Comparison of ENCODE assay signal across 10 cellular contexts in the genomic region with DNA sequence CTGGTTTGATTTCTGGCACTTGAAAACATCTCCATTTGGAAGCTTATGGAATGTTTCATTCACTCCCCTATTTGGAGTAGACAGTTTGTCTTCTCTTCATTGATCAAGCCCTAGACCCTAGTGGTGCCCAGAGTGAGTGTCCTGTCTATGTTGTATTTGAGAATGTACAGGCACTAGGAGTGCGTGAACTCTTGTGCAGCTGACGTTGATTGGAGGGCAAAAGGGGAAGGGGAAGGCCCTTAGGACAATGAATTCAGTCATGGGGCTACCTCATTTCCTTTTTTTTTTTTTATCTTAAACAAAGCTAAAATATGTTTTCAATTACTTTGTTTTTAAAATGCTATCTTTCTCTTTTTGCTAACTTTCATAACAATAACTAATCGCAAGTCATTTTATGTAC.
DNase-seq lines count a peak whose midpoint lies in the region; ATAC-seq and TF ChIP-seq lines count a peak whose summit lies in the region.
"Had no signal": no experiment of that assay in that cellular context is flagged by ENCODE, and none has a peak within 500 bp of the region (broad histone marks: within the 10 kb centered on the region; RNA-seq: fewer than 3 reads in every experiment).

No MANE protein-coding gene starts in this region.

- CTCF ChIA-PET in IMR-90 (lab: Yijun Ruan, JAX) = interaction anchor here (1.0 to 1.5 kb wide), 4 partner anchors 10 to 190 kb away, joined by 3 to 5 read pairs (median 4); no protein-coding TSS in a partner anchor

- H3K14ac ChIP-seq in IMR-90 (replicated peaks; ENCODE audit: low read depth, low read length) = peak overlapping the region; percentile 35

- no peak for ATAC-seq in CD4-positive, CD25-positive, alpha-beta regulatory T cell (ENCODE audit: low read depth in 2 of 2)
- no peak for ATAC-seq in IMR-90 (ENCODE audit: low read depth)
- ATAC-seq: left colon had no signal

- peak overlapping the region; percentile 52 for H2BK120ac ChIP-seq in IMR-90 (ENCODE audit: low read depth, low read length)

- H3K4me1 Mint-ChIP-seq in CD4-positive, CD25-positive, alpha-beta regulatory T cell = peaks cover 66 to 89% (median 78%) of the 10 kb centered on the region in 4 donors
- H3K4me1 Mint-ChIP-seq in activated naive CD8-positive, alpha-beta T cell treated with anti-CD3 and anti-CD28 coated beads for 36 hours = peaks cover 81% of the 10 kb centered on the region

- DNase-seq in CD4-positive, CD25-positive, alpha-beta regulatory T cell = no peak
- no peak for DNase-seq in IMR-90
- no peak for DNase-seq in activated naive CD8-positive, alpha-beta T cell treated with anti-CD3 and anti-CD28 coated beads for 36 hours
- DNase-seq in stimulated activated CD4-positive, alpha-beta T cell treated with anti-CD3 and anti-CD28 coated beads, Interleukin-15, amount 100 ng/mL, for 24 hours = no peak
- no peak for DNase-seq in AG08395 (ENCODE audit: low spot score)
- DNase-seq in AML-193 (lab: John Stamatoyannopoulos, UW) = no peak
- DNase-seq in NCI-H2107 (lab: John Stamatoyannopoulos, UW) = no peak
- DNase-seq: aorta, left colon had no signal

- POLR2A ChIA-PET in IMR-90 (lab: Charles Lee; ENCODE audit: unreplicated experiment) = no interaction called here

- H4K91ac ChIP-seq in IMR-90 (ENCODE audit: insufficient read depth, low read depth, low read length) = peak overlapping the region; percentile 65

- H3K9me1 ChIP-seq in IMR-90 (ENCODE audit: insufficient read depth, low read length) = peaks cover 9% of the 10 kb centered on the region; the same call in 1 of the 2 replicates

- WGBS in IMR-90 (ENCODE audit: extremely low coverage in 2 of 2, insufficient read length in 1 of 2), 2 experiments = no CpG with 5 or more reads among the region's 3 CpGs
- WGBS in mesodermal cell (ENCODE audit: insufficient coverage in 2 of 2), 2 experiments = no CpG with 5 or more reads among the region's 3 CpGs

- H2AK9ac ChIP-seq in IMR-90 (replicated peaks; ENCODE audit: low read depth, low read length, poor library complexity) = no peak overlapping the region

- H3K36me3 ChIP-seq in CD4-positive, CD25-positive, alpha-beta regulatory T cell (ENCODE audit: control insufficient read depth, insufficient read depth, low read length) = no peaks in the 10 kb centered on the region
- H3K36me3 ChIP-seq in IMR-90 (ENCODE audit: control insufficient read depth, insufficient read depth, low read length) = no peaks in the 10 kb centered on the region
- H3K36me3 ChIP-seq in mesodermal cell (ENCODE audit: control insufficient read depth, insufficient read depth, low read length) = no peaks in the 10 kb centered on the region

- H3K4me3 Mint-ChIP-seq in CD4-positive, CD25-positive, alpha-beta regulatory T cell = peak overlapping the region; percentile 3 to 71 (median 46)
- H3K4me3 Mint-ChIP-seq in activated naive CD8-positive, alpha-beta T cell treated with anti-CD3 and anti-CD28 coated beads for 36 hours = no peak overlapping the region

- H3K18ac ChIP-seq in IMR-90 (ENCODE audit: low read depth, low read length) = peak overlapping the region; percentile 91

- in situ Hi-C loops in IMR-90 (cut with MboI; ENCODE audit: low sequenced_read_pairs) = no loop called here

- no peaks in the 10 kb centered on the region for H3K27me3 Mint-ChIP-seq in CD4-positive, CD25-positive, alpha-beta regulatory T cell
- H3K27me3 Mint-ChIP-seq in activated naive CD8-positive, alpha-beta T cell treated with anti-CD3 and anti-CD28 coated beads for 36 hours = no peaks in the 10 kb centered on the region

- H3K36me3 Mint-ChIP-seq in CD4-positive, CD25-positive, alpha-beta regulatory T cell = peaks cover 9% of the 10 kb centered on the region
- peaks cover 10% of the 10 kb centered on the region for H3K36me3 Mint-ChIP-seq in activated naive CD8-positive, alpha-beta T cell treated with anti-CD3 and anti-CD28 coated beads for 36 hours

- peak overlapping the region; percentile 45; the same call in 1 of the 2 replicates for H2BK20ac ChIP-seq in IMR-90 (ENCODE audit: low read depth, low read length)

- H2AFZ ChIP-seq in IMR-90 (replicated peaks; ENCODE audit: low read length, poor library complexity) = no peak overlapping the region

- no TSS peak for BruUV-seq in IMR-90 (replicated peaks; lab: Mats Ljungman, UMichigan)

- dilution Hi-C loops in IMR-90 (cut with HindIII; ENCODE audit: low sequenced_read_pairs, unreplicated experiment) = no loop called here

- peak overlapping the region; percentile 85 to 92 (median 86) for H3K27ac Mint-ChIP-seq in CD4-positive, CD25-positive, alpha-beta regulatory T cell
- H3K27ac Mint-ChIP-seq in activated naive CD8-positive, alpha-beta T cell treated with anti-CD3 and anti-CD28 coated beads for 36 hours = peak overlapping the region; percentile 77

- H4K20me1 ChIP-seq in IMR-90 (ENCODE audit: insufficient read depth, low read length) = 0 out of 2 replicates have a peak, but pooled peaks cover 6% of the 10 kb centered on the region

- peaks cover 93% of the 10 kb centered on the region for H3K4me1 ChIP-seq in CD4-positive, CD25-positive, alpha-beta regulatory T cell (ENCODE audit: control insufficient read depth, insufficient read depth, low read length, poor library complexity, severe bottlenecking)
- peaks cover 17% of the 10 kb centered on the region for H3K4me1 ChIP-seq in IMR-90 (ENCODE audit: control insufficient read depth, insufficient read depth, low read length)
- H3K4me1 ChIP-seq in mesodermal cell (ENCODE audit: control insufficient read depth, insufficient read depth, low read length, poor library complexity, severe bottlenecking) = peaks cover 32% of the 10 kb centered on the region

- no peaks in the 10 kb centered on the region for H3K9me3 Mint-ChIP-seq in CD4-positive, CD25-positive, alpha-beta regulatory T cell
- H3K9me3 Mint-ChIP-seq in activated naive CD8-positive, alpha-beta T cell treated with anti-CD3 and anti-CD28 coated beads for 36 hours = no peaks in the 10 kb centered on the region

- no peak for TF ChIP-seq RAD21 in IMR-90 (IDR thresholded peaks at IDR 0.05; ENCODE audit: low read length)

- H3K27me3 ChIP-seq in CD4-positive, CD25-positive, alpha-beta regulatory T cell (ENCODE audit: control insufficient read depth, insufficient read depth, low read length) = no peaks in the 10 kb centered on the region
- H3K27me3 ChIP-seq in IMR-90 (ENCODE audit: control insufficient read depth, insufficient read depth, low read length) = no peaks in the 10 kb centered on the region

- no peaks in the 10 kb centered on the region for H3K9me3 ChIP-seq in CD4-positive, CD25-positive, alpha-beta regulatory T cell (ENCODE audit: control insufficient read depth in 2 of 2, low read length in 2 of 2)
- no peaks in the 10 kb centered on the region for H3K9me3 ChIP-seq in IMR-90 (ENCODE audit: control insufficient read depth, insufficient read depth, low read length)
- H3K9me3 ChIP-seq in mesodermal cell (ENCODE audit: control insufficient read depth, low read length) = no peaks in the 10 kb centered on the region

- no peak overlapping the region for H3K56ac ChIP-seq in IMR-90 (ENCODE audit: extremely low read depth, insufficient read depth, low read length)

- H3K9ac ChIP-seq in IMR-90 (ENCODE audit: low read depth, low read length) = peak overlapping the region; percentile 56; the same call in 1 of the 2 replicates

- TF ChIP-seq POLR2A in IMR-90 (IDR thresholded peaks at IDR 0.05; ENCODE audit: low read depth, low read length) = no peak

- peak overlapping the region; percentile 33; the same call in 1 of the 2 replicates for H3K4me2 ChIP-seq in IMR-90 (ENCODE audit: low read depth, low read length)

- intact Hi-C loops in IMR-90 (cut with micrococcal nuclease) = loop anchor here (2.0 kb wide), 2 partner anchors 17 to 107 kb away; no protein-coding TSS in a partner anchor

- H3K4ac ChIP-seq in IMR-90 (ENCODE audit: low read depth, low read length) = peak overlapping the region; percentile 65

- H4K5ac ChIP-seq in IMR-90 (ENCODE audit: low read depth, low read length) = peak overlapping the region; percentile 93; the same call in 1 of the 2 replicates

- peaks cover 19 to 58% of the 10 kb centered on the region in 2 experiments for H3K79me1 ChIP-seq in IMR-90 (ENCODE audit: low read depth in 1 of 2, low read length in 2 of 2)

- peak overlapping the region; percentile 35 to 55; a peak in 2 of 4 replicates for H4K8ac ChIP-seq in IMR-90 (ENCODE audit: low read depth in 2 of 2, low read length in 2 of 2)

- no peak for TF ChIP-seq CTCF in IMR-90 (conservative IDR thresholded peaks at IDR 0.05; ENCODE audit: low read depth, low read length)

- peak overlapping the region; percentile 83; the same call in 1 of the 3 replicates for H2BK15ac ChIP-seq in IMR-90 (ENCODE audit: low read depth, low read length)

- peak overlapping the region; percentile 57 for H3K23ac ChIP-seq in IMR-90 (ENCODE audit: low read depth, low read length)

- H3K27ac ChIP-seq in CD4-positive, CD25-positive, alpha-beta regulatory T cell (ENCODE audit: insufficient read depth, low read length, poor library complexity, severe bottlenecking) = peak overlapping the region; percentile 52
- H3K27ac ChIP-seq in IMR-90 (ENCODE audit: insufficient read depth, low read length) = peak overlapping the region; percentile 73; the same call in 1 of the 2 replicates
- peak overlapping the region; percentile 73 for H3K27ac ChIP-seq in mesodermal cell (ENCODE audit: low read depth, low read length, severe bottlenecking)

- H3K4me3 ChIP-seq in CD4-positive, CD25-positive, alpha-beta regulatory T cell (ENCODE audit: low read depth, low read length) = peak overlapping the region; percentile 17
- H3K4me3 ChIP-seq in IMR-90 (ENCODE audit: insufficient read depth, low read depth, low read length) (no peak overlapping the region), mesodermal cell (ENCODE audit: extremely low read depth, insufficient read depth, low read length, poor library complexity, severe bottlenecking) (no peak overlapping the region)

- H2BK5ac ChIP-seq in IMR-90 (ENCODE audit: low read depth, low read length, poor library complexity, severe bottlenecking) = peak overlapping the region; percentile 76

- peak overlapping the region; percentile 69; the same call in 1 of the 2 replicates for H2AK5ac ChIP-seq in IMR-90 (ENCODE audit: low read depth, low read length)

TF ChIP-seq in IMR-90, 13 proteins besides CTCF, POLR2A, EP300 and RAD21:
- TF ChIP-seq RFX5 (IDR thresholded peaks at IDR 0.05; ENCODE audit: low read depth, low read length) = no peak
TF ChIP-seq in IMR-90: peak in this region for 0.
